Comparison of ENCODE assay signal across 15 cellular contexts in genomic region chr6:162852810-162853577, GRCh38.
"Had no signal": no experiment of that assay in that cellular context is flagged by ENCODE, and none has a peak within 500 bp of the region (broad histone marks: within the 10 kb centered on the region; RNA-seq: fewer than 3 reads in every experiment).

No MANE protein-coding gene starts in this region.

- H3K36me3 ChIP-seq: neutrophil, SJCRH30, upper lobe of left lung had no signal

- H3K4me3 Mint-ChIP-seq: activated CD4-positive, alpha-beta memory T cell treated with anti-CD3 and anti-CD28 coated beads, Interleukin-2, amount 10 ng/mL, durations not matched to agents 7 days and 5 days; activated naive CD8-positive, alpha-beta T cell treated with anti-CD3 and anti-CD28 coated beads, Interleukin-2, amount 10 ng/mL, durations not matched to agents 7 days and 5 days; activated T-cell treated with anti-CD3 and anti-CD28 coated beads, Interleukin-2, amount 50 U/mL, for 72 hours; T-helper 17 cell had no signal

- H3K27ac ChIP-seq: neutrophil, SJCRH30, upper lobe of left lung had no signal

- H3K27ac Mint-ChIP-seq: activated CD4-positive, alpha-beta memory T cell treated with anti-CD3 and anti-CD28 coated beads, Interleukin-2, amount 10 ng/mL, durations not matched to agents 7 days and 5 days; activated naive CD8-positive, alpha-beta T cell treated with anti-CD3 and anti-CD28 coated beads, Interleukin-2, amount 10 ng/mL, durations not matched to agents 7 days and 5 days; activated T-cell treated with anti-CD3 and anti-CD28 coated beads, Interleukin-2, amount 50 U/mL, for 72 hours; T-helper 17 cell had no signal

- H3K27me3 ChIP-seq: neutrophil, SJCRH30, upper lobe of left lung had no signal

- DNase-seq: activated CD4-positive, alpha-beta memory T cell treated with anti-CD3 and anti-CD28 coated beads, Interleukin-2, amount 10 ng/mL, durations not matched to agents 7 days and 5 days; activated CD4-positive, alpha-beta T cell treated with anti-CD3 and anti-CD28 coated beads for 4 hours; activated naive CD8-positive, alpha-beta T cell treated with anti-CD3 and anti-CD28 coated beads, Interleukin-2, amount 10 ng/mL, durations not matched to agents 7 days and 5 days; activated T-cell treated with anti-CD3 and anti-CD28 coated beads, Interleukin-2, amount 50 U/mL, for 72 hours; anterior cingulate cortex; cerebellar nuclear complex; dermis blood vessel endothelial cell; kidney glomerular epithelial cell; SJCRH30; stimulated activated CD4-positive, alpha-beta T cell treated with anti-CD3 and anti-CD28 coated beads, Interleukin-4, amount 100 ng/mL, for 1 hour; stimulated activated naive CD4-positive, alpha-beta T cell; T-helper 17 cell had no signal

- H3K27me3 Mint-ChIP-seq: activated CD4-positive, alpha-beta memory T cell treated with anti-CD3 and anti-CD28 coated beads, Interleukin-2, amount 10 ng/mL, durations not matched to agents 7 days and 5 days; activated naive CD8-positive, alpha-beta T cell treated with anti-CD3 and anti-CD28 coated beads, Interleukin-2, amount 10 ng/mL, durations not matched to agents 7 days and 5 days had no signal

- H3K4me1 Mint-ChIP-seq: activated CD4-positive, alpha-beta memory T cell treated with anti-CD3 and anti-CD28 coated beads, Interleukin-2, amount 10 ng/mL, durations not matched to agents 7 days and 5 days; activated naive CD8-positive, alpha-beta T cell treated with anti-CD3 and anti-CD28 coated beads, Interleukin-2, amount 10 ng/mL, durations not matched to agents 7 days and 5 days; T-helper 17 cell had no signal

- H3K9me3 Mint-ChIP-seq: activated CD4-positive, alpha-beta memory T cell treated with anti-CD3 and anti-CD28 coated beads, Interleukin-2, amount 10 ng/mL, durations not matched to agents 7 days and 5 days; activated naive CD8-positive, alpha-beta T cell treated with anti-CD3 and anti-CD28 coated beads, Interleukin-2, amount 10 ng/mL, durations not matched to agents 7 days and 5 days; activated T-cell treated with anti-CD3 and anti-CD28 coated beads, Interleukin-2, amount 50 U/mL, for 72 hours had no signal

- H3K36me3 Mint-ChIP-seq: activated naive CD8-positive, alpha-beta T cell treated with anti-CD3 and anti-CD28 coated beads, Interleukin-2, amount 10 ng/mL, durations not matched to agents 7 days and 5 days had no signal

- ATAC-seq: activated T-cell treated with anti-CD3 and anti-CD28 coated beads, Interleukin-2, amount 50 U/mL, for 72 hours; esophagus mucosa; T-helper 17 cell had no signal

- H3K4me1 ChIP-seq: SJCRH30, upper lobe of left lung had no signal

- H3K4me3 ChIP-seq: SJCRH30, upper lobe of left lung had no signal

- H3K9me3 ChIP-seq: neutrophil, SJCRH30, upper lobe of left lung had no signal
